In the genomic region with DNA sequence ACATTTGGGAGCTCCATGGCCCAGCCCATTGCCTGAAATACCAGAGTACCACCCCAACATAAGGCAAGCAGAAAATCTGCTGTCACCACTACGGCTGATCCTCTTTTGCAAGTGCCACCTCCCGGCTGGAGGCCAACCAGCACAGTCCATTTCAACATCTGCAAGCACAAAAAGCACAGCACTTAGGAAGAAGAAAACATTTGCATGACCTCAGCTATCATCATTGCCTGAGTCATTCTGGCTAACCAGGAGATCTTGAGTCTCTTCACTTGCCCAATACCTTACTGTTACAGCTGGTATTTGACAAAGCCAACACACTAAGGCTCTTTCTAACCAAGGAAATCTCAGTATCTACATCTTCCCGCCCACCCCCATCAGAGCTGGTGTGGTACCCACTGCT, we compare ENCODE assay signal across 15 cellular contexts. TPM values are rescaled to one million over a fixed set of nuclear protein-coding genes. Genes with fewer than 3 reads are reported as not detected.
DNase-seq lines count a peak whose midpoint lies in the region; FAIRE-seq and TF ChIP-seq lines count a peak whose summit lies in the region.
"Had no signal": no experiment of that assay in that cellular context is flagged by ENCODE, and none has a peak within 500 bp of the region (broad histone marks: within the 10 kb centered on the region; RNA-seq: fewer than 3 reads in every experiment).

No MANE protein-coding gene starts in this region.

- BruUV-seq in mammary epithelial cell (replicated peaks; lab: Mats Ljungman, UMichigan): no TSS peak

- no peaks in the 10 kb centered on the region for H4K20me1 ChIP-seq in mammary epithelial cell (ENCODE audit: insufficient read depth, low read length)

- no peak overlapping the region for H3K9ac ChIP-seq in mammary epithelial cell (ENCODE audit: insufficient read depth, low read length)
- H3K9ac ChIP-seq in mesenchymal stem cell (ENCODE audit: low read length): peak overlapping the region; percentile 35

- CTCF ChIA-PET in mammary epithelial cell (lab: Charles Lee; ENCODE audit: low non-redundant PET): no interaction called here

- H3K4me2 ChIP-seq in mammary epithelial cell (ENCODE audit: insufficient read depth, low read depth, low read length): no peak overlapping the region
- H3K4me2 ChIP-seq in mesenchymal stem cell (ENCODE audit: low read length, poor library complexity, severe bottlenecking): no peak overlapping the region

- H3K4ac ChIP-seq in mesenchymal stem cell (ENCODE audit: low read depth in 1 of 2, low read length in 2 of 2): no peak overlapping the region

- H2AFZ ChIP-seq in mammary epithelial cell (ENCODE audit: low read depth, low read length) (no peak overlapping the region), mesenchymal stem cell (ENCODE audit: low read depth, low read length) (no peak overlapping the region)

- peak overlapping the region; percentile 1 for H4K91ac ChIP-seq in mesenchymal stem cell (ENCODE audit: low read length)

- H3K14ac ChIP-seq in mesenchymal stem cell (ENCODE audit: low read length in 2 of 2): peak overlapping the region in 1 of 2 experiments; percentile 31

- H3K4me3 ChIP-seq in mammary epithelial cell (replicated peaks in 1 of 3; ENCODE audit: insufficient read depth in 1 of 3, low read depth in 2 of 3, low read length in 3 of 3): no peak overlapping the region
- peak overlapping the region in 1 of 2 experiments; percentile 31 for H3K4me3 ChIP-seq in mesenchymal stem cell (ENCODE audit: insufficient read depth in 1 of 2, low read depth in 1 of 2, low read length in 2 of 2)
- H3K4me3 ChIP-seq in small intestine (ENCODE audit: low read depth in 1 of 2, low read length in 2 of 2): no peak overlapping the region
- H3K4me3 ChIP-seq: body of pancreas, suprapubic skin had no signal

- no peak overlapping the region for H2AK5ac ChIP-seq in mesenchymal stem cell (ENCODE audit: low read length, severe bottlenecking)

- H3K79me2 ChIP-seq in mammary epithelial cell (ENCODE audit: insufficient read depth, low read length): peaks cover 48% of the 10 kb centered on the region

- in situ Hi-C loops in mammary epithelial cell (cut with MboI; ENCODE audit: low sequenced_read_pairs in 2 of 2): loop anchor here in 1 of 2 donors (25.0 kb wide), 1 partner anchor 250 kb away; no protein-coding TSS in a partner anchor

- H4K8ac ChIP-seq in mesenchymal stem cell (ENCODE audit: low read length): no peak overlapping the region

- intact Hi-C loops in mammary epithelial cell (cut with micrococcal nuclease): no loop called here

- no peak overlapping the region for H3K23ac ChIP-seq in mesenchymal stem cell (ENCODE audit: low read length in 2 of 2)

- no peak overlapping the region for H2BK5ac ChIP-seq in mesenchymal stem cell (ENCODE audit: low read depth, low read length, poor library complexity, severe bottlenecking)

- H3K18ac ChIP-seq in mesenchymal stem cell (ENCODE audit: low read depth in 1 of 2, low read length in 2 of 2): peak overlapping the region in 1 of 2 experiments; percentile 72

- peaks cover 25% of the 10 kb centered on the region for H3K79me1 ChIP-seq in mesenchymal stem cell (replicated peaks; ENCODE audit: low read length, poor library complexity, severe bottlenecking)

- H3K9me3 ChIP-seq in mammary epithelial cell (replicated peaks; ENCODE audit: insufficient read depth, low read length) (peaks cover 9% of the 10 kb centered on the region), mesenchymal stem cell (ENCODE audit: control insufficient read depth, low read length) (peaks cover 22% of the 10 kb centered on the region), small intestine (ENCODE audit: control insufficient read depth, low read depth) (no peaks in the 10 kb centered on the region)
- H3K9me3 ChIP-seq: body of pancreas, suprapubic skin had no signal

- TF ChIP-seq CTCF in mammary epithelial cell (conservative IDR thresholded peaks at IDR 0.05 in 1 of 2, IDR thresholded peaks at IDR 0.05 in 1 of 2; ENCODE audit: extremely low read depth in 1 of 2, insufficient read depth in 1 of 2, low read depth in 1 of 2, low read length in 2 of 2): no peak

- no peaks in the 10 kb centered on the region for H3K27me3 ChIP-seq in mammary epithelial cell (ENCODE audit: insufficient read depth, low read length)
- no peaks in the 10 kb centered on the region for H3K27me3 ChIP-seq in mesenchymal stem cell (ENCODE audit: control insufficient read depth in 1 of 2, insufficient read depth in 1 of 2, low read length in 2 of 2)
- no peaks in the 10 kb centered on the region for H3K27me3 ChIP-seq in small intestine (ENCODE audit: control insufficient read depth in 2 of 2, insufficient read depth in 2 of 2, low read length in 2 of 2)
- H3K27me3 ChIP-seq: body of pancreas, suprapubic skin had no signal

- H2BK120ac ChIP-seq in mesenchymal stem cell (ENCODE audit: low read depth, low read length): no peak overlapping the region

- H3K36me3 ChIP-seq in mammary epithelial cell (ENCODE audit: insufficient read depth, low read length) (no peaks in the 10 kb centered on the region), mesenchymal stem cell (ENCODE audit: control insufficient read depth in 1 of 2, insufficient read depth in 2 of 2, low read depth in 1 of 2, low read length in 2 of 2) (peaks cover 10 to 16% of the 10 kb centered on the region in 2 experiments), small intestine (ENCODE audit: control insufficient read depth in 2 of 2, insufficient read depth in 2 of 2, low read length in 2 of 2) (peaks cover 0 to 2% of the 10 kb centered on the region in 2 donors)

- H3K4me1 ChIP-seq in mammary epithelial cell (ENCODE audit: insufficient read depth, low read length) (peaks cover 16% of the 10 kb centered on the region), mesenchymal stem cell (ENCODE audit: control insufficient read depth, insufficient read depth, low read depth, low read length) (peaks cover 4% of the 10 kb centered on the region), small intestine (ENCODE audit: control insufficient read depth in 2 of 2, insufficient read depth in 1 of 2, low read depth in 1 of 2, low read length in 1 of 2) (no peaks in the 10 kb centered on the region)
- H3K4me1 ChIP-seq: body of pancreas, suprapubic skin had no signal

- dilution Hi-C loops in mammary epithelial cell (cut with HindIII; ENCODE audit: low sequenced_read_pairs): no loop called here

- no peak overlapping the region for H3K27ac ChIP-seq in mammary epithelial cell (ENCODE audit: insufficient read depth, low read depth, low read length)
- H3K27ac ChIP-seq in mesenchymal stem cell (ENCODE audit: low read length, poor library complexity, severe bottlenecking): no peak overlapping the region
- H3K27ac ChIP-seq in small intestine (ENCODE audit: low read depth in 1 of 2, low read length in 1 of 2): no peak overlapping the region
- H3K27ac ChIP-seq: body of pancreas, suprapubic skin had no signal

- no peak for FAIRE-seq in small intestine (lab: Jason Lieb, UNC)

- H2BK12ac ChIP-seq in mesenchymal stem cell (ENCODE audit: low read length in 2 of 2): no peak overlapping the region

- DNase-seq in AG20443 (ENCODE audit: low spot score): peak; percentile 59
- DNase-seq in HT1080 (ENCODE audit: low read depth): peak; percentile 79
- peak; percentile 91 for DNase-seq in mammary epithelial cell
- DNase-seq in mesenchymal stem cell: peak; percentile 93
- DNase-seq in small intestine: no peak
- DNase-seq in iPS-NIHi7 (ENCODE audit: extremely low spot score): no peak
- no peak for DNase-seq in NCI-H524 (lab: John Stamatoyannopoulos, UW)
- no peak for DNase-seq in pons (ENCODE audit: low spot score)
- DNase-seq: body of pancreas; CD8-positive, alpha-beta memory T cell; left cardiac atrium; NCI-H1694; nucleus accumbens; stimulated activated CD4-positive, alpha-beta T cell treated with anti-CD3 and anti-CD28 coated beads, Interleukin-2, amount 100 ng/mL, for 48 hours had no signal

- 56% methylated on average over 3 of the region's 3 CpGs for WGBS in mammary epithelial cell (ENCODE audit: low coverage, missing lambda C conversion rate)
- 72% methylated on average over 3 of the region's 3 CpGs for WGBS in mesenchymal stem cell
- WGBS in small intestine, 3 donors: 95 to 99% (median 97%) methylated on average over 3 of the region's 3 CpGs

- no peak overlapping the region for H2BK15ac ChIP-seq in mesenchymal stem cell (ENCODE audit: low read depth, poor library complexity, severe bottlenecking)

RNA-seq across cellular contexts. Expression of a gene that starts 55.9 kb away (rescaled TPM):
- 42.7 and 48.7 TPM in 2 replicates for total RNA-seq in HT1080 (2014; rRNA removed; shearing (Covaris generic))
- 55.5 and 66.6 TPM in 2 replicates for polyA plus RNA-seq in HT1080 (2015; cell fraction: cytosol; rRNA removed)
- 42.6 and 53.1 TPM in 2 replicates for polyA plus RNA-seq in HT1080 (2015; cell fraction: nucleus; rRNA removed)
- total RNA-seq in mammary epithelial cell: 10 to 100 TPM; 51.2 to 89.2 TPM
- polyA plus RNA-seq in mammary epithelial cell (48.0 TPM), small intestine (10 to 100 TPM; 14.9 to 29.1 (median 25.4) TPM)
- polyA minus RNA-seq in mammary epithelial cell: 71.3 TPM
- polyA plus RNA-seq in mesenchymal stem cell (2013, experiment 1 of 2): 22.7 TPM
- polyA plus RNA-seq in mesenchymal stem cell (2013, experiment 2 of 2): 25.2 TPM

Comparison
In these comparisons a context has a peak if more than half of its experiments do, and no peak if none do; other contexts are left out.
1. DNase-seq: peak in AG20443 (single experiment), HT1080 (single experiment), mammary epithelial cell (single experiment) and mesenchymal stem cell (single experiment); none in small intestine (single experiment), iPS-NIHi7 (single experiment), NCI-H524 (0 of 2) and pons (single experiment).